ENCODE assay signal across 27 cellular contexts in genomic region chr4:156528216-156528615, GRCh38.
DNase-seq lines count a peak whose midpoint lies in the region; FAIRE-seq and TF ChIP-seq lines count a peak whose summit lies in the region.
"Had no signal": no experiment of that assay in that cellular context is flagged by ENCODE, and none has a peak within 500 bp of the region (broad histone marks: within the 10 kb centered on the region; RNA-seq: fewer than 3 reads in every experiment).

No MANE protein-coding gene starts in this region.

- H3K4me1 ChIP-seq in smooth muscle cell (ENCODE audit: low read depth) = no peaks in the 10 kb centered on the region
- H3K4me1 ChIP-seq: A549, HAP-1 had no signal

- H3K9ac ChIP-seq in smooth muscle cell (ENCODE audit: low read depth) = no peak overlapping the region

- H3F3A ChIP-seq in smooth muscle cell (ENCODE audit: low read depth) = no peaks in the 10 kb centered on the region

- WGBS in smooth muscle cell (ENCODE audit: low lambda C conversion rate) = 35% methylated on average over 3 of the region's 3 CpGs

- no peaks in the 10 kb centered on the region for H3K79me2 ChIP-seq in smooth muscle cell (ENCODE audit: low read depth)

- in situ Hi-C loops in KBM-7 (cut with MboI; ENCODE audit: low pct_unique_long_range_greater_than_20kb, low sequenced_read_pairs) = no loop called here

- H3K9me3 ChIP-seq in smooth muscle cell (replicated peaks; ENCODE audit: low read depth) = no peaks in the 10 kb centered on the region
- H3K9me3 ChIP-seq: A549 had no signal

- peak; percentile 11 for FAIRE-seq in TTC549 (lab: Jason Lieb, UNC)
- FAIRE-seq: A549, G401.6 had no signal

- TF ChIP-seq CTCF in fibroblast of villous mesenchyme (IDR thresholded peaks at IDR 0.05; ENCODE audit: insufficient read depth, low read depth, low read length) (no peak), smooth muscle cell (IDR thresholded peaks at IDR 0.05; ENCODE audit: borderline replicate concordance, insufficient read depth, poor library complexity, severe bottlenecking) (no peak), foreskin fibroblast (IDR thresholded peaks at IDR 0.05; ENCODE audit: low read depth, low read length) (no peak)

- DNase-seq in KBM-7 (peak; percentile 28), fibroblast of villous mesenchyme (ENCODE audit: low read depth) (peak; percentile 57), smooth muscle cell (lab: John Stamatoyannopoulos, UW; ENCODE audit: unreplicated experiment) (no peak), epidermal melanocyte (ENCODE audit: insufficient read length, low spot score) (no peak), NOMO-1 treated with DMSO at 0.1 percent for 48 hours (lab: John Stamatoyannopoulos, UW; ENCODE audit: unreplicated experiment) (no peak), foreskin fibroblast (no peak)
- DNase-seq: C1 segment of cervical spinal cord; CD4-positive, alpha-beta memory T cell; COR-L47; HFFc6; Karpas-422; NCI-H1092 treated with DMSO at 0.1 percent for 48 hours; NCI-H1436 treated with DMSO at 0.1 percent for 48 hours; NCI-H187 treated with DMSO at 0.1 percent for 48 hours; NCI-H446; NCI-H524 treated with DMSO at 0.1 percent for 48 hours; NCI-H82; NK-92 treated with Interleukin-12 subunit alpha and Interleukin-12 subunit beta, amount 100 ng/mL, for 24 hours; SIG-M5 had no signal

- H3K27ac ChIP-seq in smooth muscle cell (ENCODE audit: low read depth) = no peak overlapping the region
- H3K27ac ChIP-seq: A549, HL-60, RWPE1, SK-N-MC had no signal

- no peak overlapping the region for H3K4me2 ChIP-seq in smooth muscle cell
- H3K4me2 ChIP-seq: A549, GM23338 had no signal

- H2AFZ ChIP-seq in smooth muscle cell (ENCODE audit: low read depth) = peak overlapping the region; percentile 72
- H2AFZ ChIP-seq: GM23338 had no signal

- H3K4me3 ChIP-seq in fibroblast of villous mesenchyme (ENCODE audit: low read depth, low read length) (no peak overlapping the region), smooth muscle cell (no peak overlapping the region), foreskin fibroblast (ENCODE audit: low read depth in 1 of 2, low read length in 2 of 2) (no peak overlapping the region)
- H3K4me3 ChIP-seq: A549, GM23338, HAP-1, SK-N-MC had no signal

- H4K20me1 ChIP-seq in smooth muscle cell (ENCODE audit: low read depth) = no peaks in the 10 kb centered on the region

- no peaks in the 10 kb centered on the region for H3K27me3 ChIP-seq in smooth muscle cell (ENCODE audit: low read depth)

- no peaks in the 10 kb centered on the region for H3K36me3 ChIP-seq in smooth muscle cell (ENCODE audit: low read depth)
- H3K36me3 ChIP-seq: HAP-1 had no signal

Comparison
In these comparisons a context has a peak if more than half of its experiments do, and no peak if none do; other contexts are left out.
1. DNase-seq: peak in KBM-7 (single experiment) and fibroblast of villous mesenchyme (single experiment); none in smooth muscle cell (single experiment), epidermal melanocyte (single experiment), NOMO-1 treated with DMSO at 0.1 percent for 48 hours (single experiment) and foreskin fibroblast (0 of 2).